11 cellular contexts compared by ENCODE assay signal in the genomic region with DNA sequence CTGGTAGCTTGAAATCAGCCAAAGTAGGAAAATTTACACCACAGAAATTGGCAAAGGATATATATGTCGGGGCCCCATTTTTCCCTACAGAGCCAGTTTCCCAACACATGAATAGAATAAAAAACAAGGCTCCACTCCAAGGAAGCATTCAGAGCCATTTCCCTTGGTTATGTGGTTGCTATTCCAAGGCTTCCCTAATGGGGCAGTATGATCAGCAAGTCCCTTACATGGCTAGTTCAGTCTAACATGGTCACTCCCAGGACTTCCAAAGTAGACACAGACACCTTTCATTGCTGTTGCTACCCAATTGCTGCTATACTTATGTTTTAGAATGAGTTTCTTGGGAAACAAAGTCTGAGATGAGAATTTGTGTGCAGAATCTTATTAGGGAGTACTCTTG.
DNase-seq lines count a peak whose midpoint lies in the region; ATAC-seq, FAIRE-seq and TF ChIP-seq lines count a peak whose summit lies in the region.
"Had no signal": no experiment of that assay in that cellular context is flagged by ENCODE, and none has a peak within 500 bp of the region (broad histone marks: within the 10 kb centered on the region; RNA-seq: fewer than 3 reads in every experiment).

No MANE protein-coding gene starts in this region.

- H4K91ac ChIP-seq in H1 (replicated peaks; ENCODE audit: insufficient read length, low read length), result no peak overlapping the region

- H3K14ac ChIP-seq in H1 (ENCODE audit: insufficient read length), result no peak overlapping the region

- no peak overlapping the region for H3K4me2 ChIP-seq in H1 (ENCODE audit: insufficient read depth in 1 of 2, low read depth in 2 of 2, low read length in 2 of 2)

- H3K9me3 ChIP-seq in H1 (ENCODE audit: insufficient read depth in 2 of 2, low read depth in 1 of 2, low read length in 1 of 2) (peaks cover 0 to 9% of the 10 kb centered on the region in 2 experiments; a peak in 1 of 4 replicates), ovary (no peaks in the 10 kb centered on the region)

- 0 out of 2 replicates have a peak overlapping the region, but pooled peaks have one; percentile 1 for H2AFZ ChIP-seq in H1 (ENCODE audit: low read length)

- FAIRE-seq in H1 (lab: Jason Lieb, UNC), result peak; percentile 83

- H4K20me1 ChIP-seq in H1 (replicated peaks in 1 of 2; ENCODE audit: control insufficient read depth in 1 of 2, insufficient read depth in 2 of 2, low read length in 2 of 2), result no peaks in the 10 kb centered on the region

- intact Hi-C loops in activated T-helper 1 cell treated with anti-CD3 and anti-CD28 coated beads, Interleukin-12 subunit alpha, Interleukin-12 subunit beta, Interleukin-2, Interleukin-4 antibody, amounts not matched to agents 30 ng/mL and 10 ng/mL and 1 ng/mL, durations not matched to agents 14 hours and 24 hours and 36 hours (cut with micrococcal nuclease), result no loop called here
- intact Hi-C loops in ovary (cut with DNase I), result no loop called here

- H3K4ac ChIP-seq in H1 (replicated peaks; ENCODE audit: insufficient read length, low read depth, low read length), result no peak overlapping the region

- no peaks in the 10 kb centered on the region for H3K36me3 Mint-ChIP-seq in activated T-helper 1 cell treated with anti-CD3 and anti-CD28 coated beads, Interleukin-12 subunit alpha, Interleukin-12 subunit beta, Interleukin-2, Interleukin-4 antibody, amounts not matched to agents 30 ng/mL and 10 ng/mL and 1 ng/mL, durations not matched to agents 14 hours and 24 hours and 36 hours (ENCODE audit: low read depth)
- H3K36me3 Mint-ChIP-seq: CD8-positive, alpha-beta T cell had no signal

- H3K27me3 Mint-ChIP-seq in activated T-helper 1 cell treated with anti-CD3 and anti-CD28 coated beads, Interleukin-12 subunit alpha, Interleukin-12 subunit beta, Interleukin-2, Interleukin-4 antibody, amounts not matched to agents 30 ng/mL and 10 ng/mL and 1 ng/mL, durations not matched to agents 14 hours and 24 hours and 36 hours (ENCODE audit: insufficient read depth), result no peaks in the 10 kb centered on the region

- H2AK5ac ChIP-seq in H1 (ENCODE audit: low read depth, low read length), result no peak overlapping the region

- ATAC-seq in GM21786 (IDR thresholded peaks at IDR 0.05; ENCODE audit: unreplicated experiment) (no peak), GM19324 (IDR thresholded peaks at IDR 0.05; ENCODE audit: low FRiP score, unreplicated experiment) (no peak)
- ATAC-seq: CD8-positive, alpha-beta T cell; esophagus mucosa had no signal

- H3K4me1 ChIP-seq in H1 (replicated peaks in 1 of 4; ENCODE audit: control insufficient read depth in 3 of 4, insufficient read depth in 4 of 4, low read length in 3 of 4), result no peaks in the 10 kb centered on the region
- no peaks in the 10 kb centered on the region for H3K4me1 ChIP-seq in ovary (ENCODE audit: insufficient read depth)

- H3K9me3 Mint-ChIP-seq in activated T-helper 1 cell treated with anti-CD3 and anti-CD28 coated beads, Interleukin-12 subunit alpha, Interleukin-12 subunit beta, Interleukin-2, Interleukin-4 antibody, amounts not matched to agents 30 ng/mL and 10 ng/mL and 1 ng/mL, durations not matched to agents 14 hours and 24 hours and 36 hours, result no peaks in the 10 kb centered on the region
- H3K9me3 Mint-ChIP-seq: CD8-positive, alpha-beta T cell had no signal

- no peak for TF ChIP-seq POLR2A in H1 (IDR thresholded peaks at IDR 0.05; ENCODE audit: control extremely low read depth in 1 of 2, low read depth in 2 of 2, low read length in 2 of 2)
- TF ChIP-seq POLR2A in ovary (IDR thresholded peaks at IDR 0.05), result no peak

- H3K23me2 ChIP-seq in H1 (ENCODE audit: low read depth, low read length), result no peaks in the 10 kb centered on the region

- no peak overlapping the region for H3K56ac ChIP-seq in H1 (replicated peaks; ENCODE audit: insufficient read length, low read depth, low read length)

- H2BK15ac ChIP-seq in H1 (ENCODE audit: low read length), result no peak overlapping the region

- no peak overlapping the region for H3K9ac ChIP-seq in H1 (replicated peaks in 1 of 4; ENCODE audit: extremely low read depth in 1 of 4, low read depth in 3 of 4, low read length in 3 of 4)

- H3K79me2 ChIP-seq in H1 (ENCODE audit: control insufficient read depth in 1 of 2, insufficient read depth in 2 of 2, low read length in 2 of 2), result no peaks in the 10 kb centered on the region

- no peak overlapping the region for H3K4me3 Mint-ChIP-seq in activated T-helper 1 cell treated with anti-CD3 and anti-CD28 coated beads, Interleukin-12 subunit alpha, Interleukin-12 subunit beta, Interleukin-2, Interleukin-4 antibody, amounts not matched to agents 30 ng/mL and 10 ng/mL and 1 ng/mL, durations not matched to agents 14 hours and 24 hours and 36 hours
- H3K4me3 Mint-ChIP-seq: CD8-positive, alpha-beta T cell had no signal

- H2BK20ac ChIP-seq in H1 (ENCODE audit: low read length), result no peak overlapping the region

- POLR2A ChIA-PET in H1 (lab: Charles Lee; ENCODE audit: partially characterized antibody), result no interaction called here

- H2BK120ac ChIP-seq in H1 (replicated peaks; ENCODE audit: low read depth, low read length), result no peak overlapping the region

- DNase-seq in 8988T (peak; percentile 19), GM03348 (ENCODE audit: low spot score) (peak; percentile 17), NCI-H69 (lab: John Stamatoyannopoulos, UW) (peak; percentile 72), H1 (ENCODE audit: low read depth in 1 of 2, low spot score in 2 of 2) (no peak), ovary (no peak)
- DNase-seq in activated T-helper 1 cell treated with anti-CD3 and anti-CD28 coated beads, Interleukin-12 subunit alpha, Interleukin-12 subunit beta, Interleukin-2, Interleukin-4 antibody, amounts not matched to agents 30 ng/mL and 10 ng/mL and 1 ng/mL, durations not matched to agents 14 hours and 24 hours and 36 hours (ENCODE audit: low spot score), result no peak
- DNase-seq: CD8-positive, alpha-beta T cell; retina had no signal

- H3K27ac ChIP-seq in H1 (ENCODE audit: low read depth, low read length) (no peak overlapping the region), ovary (no peak overlapping the region)

- peak; percentile 26 to 49; a peak in 3 of 4 replicates for TF ChIP-seq RAD21 in H1 (IDR thresholded peaks at IDR 0.05 in 1 of 2, conservative IDR thresholded peaks at IDR 0.05 in 1 of 2; ENCODE audit: low read depth in 2 of 2, low read length in 2 of 2)

- peaks cover 7% of the 10 kb centered on the region for H3K4me1 Mint-ChIP-seq in activated T-helper 1 cell treated with anti-CD3 and anti-CD28 coated beads, Interleukin-12 subunit alpha, Interleukin-12 subunit beta, Interleukin-2, Interleukin-4 antibody, amounts not matched to agents 30 ng/mL and 10 ng/mL and 1 ng/mL, durations not matched to agents 14 hours and 24 hours and 36 hours (ENCODE audit: low read depth)

- CTCF ChIA-PET in H1 (lab: Charles Lee; ENCODE audit: partially characterized antibody), result interaction anchor here (1.1 to 2.1 kb wide), 3 partner anchors 11 to 136 kb away, joined by 4 to 10 read pairs (median 4); no protein-coding TSS in a partner anchor

- no peak overlapping the region for H3K4me3 ChIP-seq in H1 (ENCODE audit: extremely low read depth in 1 of 4, insufficient read depth in 2 of 4, low read depth in 3 of 4, low read length in 4 of 4)
- no peak overlapping the region for H3K4me3 ChIP-seq in ovary

- no peak overlapping the region for H3K18ac ChIP-seq in H1 (ENCODE audit: extremely low read depth, low read length)

- H4K5ac ChIP-seq in H1 (ENCODE audit: insufficient read length, low read depth, low read length), result no peak overlapping the region

- H3K27me3 ChIP-seq in H1 (replicated peaks in 1 of 4; ENCODE audit: control insufficient read depth in 3 of 4, extremely low read depth in 1 of 4, insufficient read depth in 3 of 4, low read length in 3 of 4) (no peaks in the 10 kb centered on the region), ovary (no peaks in the 10 kb centered on the region)

- H2BK5ac ChIP-seq in H1 (ENCODE audit: low read depth, low read length), result no peak overlapping the region

- H3K23ac ChIP-seq in H1 (ENCODE audit: insufficient read length), result no peak overlapping the region

- no peak overlapping the region for H4K8ac ChIP-seq in H1 (ENCODE audit: extremely low read depth, insufficient read depth, low read length)

- no peak overlapping the region for H3K27ac Mint-ChIP-seq in activated T-helper 1 cell treated with anti-CD3 and anti-CD28 coated beads, Interleukin-12 subunit alpha, Interleukin-12 subunit beta, Interleukin-2, Interleukin-4 antibody, amounts not matched to agents 30 ng/mL and 10 ng/mL and 1 ng/mL, durations not matched to agents 14 hours and 24 hours and 36 hours
- H3K27ac Mint-ChIP-seq: CD8-positive, alpha-beta T cell had no signal

- WGBS in H1 (ENCODE audit: extremely low coverage in 1 of 2, insufficient coverage in 1 of 2, insufficient read length in 1 of 2, insufficient replicate concordance in 2 of 2, low coverage in 1 of 2, low lambda C conversion rate in 2 of 2, missing lambda C conversion rate in 1 of 2), 2 experiments, result 85% methylated on average over 1 of the region's 1 CpG; no CpG with 5 or more reads in 1 of the 2 experiments
- 86 to 93% (median 90%) methylated on average over 1 of the region's 1 CpG for WGBS in ovary, 3 donors

- H3K36me3 ChIP-seq in H1 (ENCODE audit: control insufficient read depth in 2 of 4, insufficient read depth in 4 of 4, low read length in 3 of 4) (no peaks in the 10 kb centered on the region), ovary (no peaks in the 10 kb centered on the region)

- TF ChIP-seq CTCF in H1 (IDR thresholded peaks at IDR 0.05; ENCODE audit: control extremely low read depth in 1 of 3, insufficient read depth in 1 of 3, low read depth in 1 of 3, low read length in 3 of 3) (peak in 2 of 3 experiments; percentile 29 to 60; a peak in 3 of 4 replicates), ovary (IDR thresholded peaks at IDR 0.05) (no peak)

- no peak for TF ChIP-seq EP300 in H1 (IDR thresholded peaks at IDR 0.05; ENCODE audit: borderline replicate concordance in 1 of 2, low read depth in 2 of 2, low read length in 2 of 2)
- no peak for TF ChIP-seq EP300 in ovary (IDR thresholded peaks at IDR 0.05)

- no peaks in the 10 kb centered on the region for H3K79me1 ChIP-seq in H1 (ENCODE audit: low read depth, low read length)

- no peak overlapping the region for H2BK12ac ChIP-seq in H1 (ENCODE audit: low read depth, low read length)

TF ChIP-seq in H1, 55 proteins besides CTCF, POLR2A, EP300 and RAD21 (continues in another document):
- no peak for TF ChIP-seq TEAD4 (IDR thresholded peaks at IDR 0.05; ENCODE audit: low read depth, low read length)
- TF ChIP-seq ZNF274 (IDR thresholded peaks at IDR 0.05; ENCODE audit: borderline replicate concordance, extremely low read depth, low read length), result no peak
- no peak for TF ChIP-seq SIRT6 (IDR thresholded peaks at IDR 0.05; ENCODE audit: low read length)
- no peak for TF ChIP-seq SP1 (IDR thresholded peaks at IDR 0.05; ENCODE audit: low read depth, low read length)
- no peak for TF ChIP-seq KDM4A (IDR thresholded peaks at IDR 0.05; ENCODE audit: low read depth, low read length, severe bottlenecking)
- TF ChIP-seq ASH2L (IDR thresholded peaks at IDR 0.05; ENCODE audit: low read length), result no peak
- TF ChIP-seq BCL11A (IDR thresholded peaks at IDR 0.05; ENCODE audit: low read depth in 2 of 2, low read length in 2 of 2), result no peak
- no peak for TF ChIP-seq BACH1 (IDR thresholded peaks at IDR 0.05; ENCODE audit: low read length)
- no peak for TF ChIP-seq PHF8 (conservative IDR thresholded peaks at IDR 0.05; ENCODE audit: low read depth, low read length)

Comparison
In these comparisons a context has a peak if more than half of its experiments do, and no peak if none do; other contexts are left out.
1. DNase-seq: peak in 8988T (single experiment), GM03348 (single experiment) and NCI-H69 (single experiment); none in H1 (0 of 2), activated T-helper 1 cell treated with anti-CD3 and anti-CD28 coated beads, Interleukin-12 subunit alpha, Interleukin-12 subunit beta, Interleukin-2, Interleukin-4 antibody, amounts not matched to agents 30 ng/mL and 10 ng/mL and 1 ng/mL, durations not matched to agents 14 hours and 24 hours and 36 hours (single experiment) and ovary (0 of 5).
2. CTCF ChIP-seq: peak in H1 (2 of 3); none in ovary (0 of 3).